ENCODE assay signal across 12 cellular contexts in genomic region chr15:101168898-101169297, GRCh38.
DNase-seq lines count a peak whose midpoint lies in the region; ATAC-seq and TF ChIP-seq lines count a peak whose summit lies in the region.
"Had no signal": no experiment of that assay in that cellular context is flagged by ENCODE, and none has a peak within 500 bp of the region (broad histone marks: within the 10 kb centered on the region; RNA-seq: fewer than 3 reads in every experiment).

No MANE protein-coding gene starts in this region.

- no peak for DNase-seq in T-helper 2 cell treated with Interferon-gamma antibody and Interleukin-4, amounts not matched to agents 5 μg/mL and 100 μg/mL, for 36 hours (ENCODE audit: low spot score)
- no peak for DNase-seq in T-helper 2 cell
- DNase-seq in glutamatergic neuron: no peak
- DNase-seq in stimulated activated effector memory CD8-positive, alpha-beta T cell treated with anti-CD3 and anti-CD28 coated beads, Interleukin-12 subunit alpha, Interleukin-12 subunit beta, amount 100 ng/mL, for 72 hours (ENCODE audit: low spot score in 2 of 2): no peak
- DNase-seq in hepatic stellate cell (ENCODE audit: low spot score): no peak
- no peak for DNase-seq in activated CD4-positive, CD25-positive, alpha-beta regulatory T cell (lab: John Stamatoyannopoulos, UW)
- DNase-seq in COLO668 (lab: John Stamatoyannopoulos, UW; ENCODE audit: unreplicated experiment): no peak
- DNase-seq: 8988T, amniotic stem cell, NCI-H187 treated with DMSO at 0.1 percent for 48 hours had no signal

- peak overlapping the region; percentile 92 for H3K27ac Mint-ChIP-seq in T-helper 2 cell treated with Interferon-gamma antibody and Interleukin-4, amounts not matched to agents 5 μg/mL and 100 μg/mL, for 36 hours
- H3K27ac Mint-ChIP-seq in glutamatergic neuron (ENCODE audit: unreplicated experiment): peak overlapping the region; percentile 64
- H3K27ac Mint-ChIP-seq in stimulated activated effector memory CD8-positive, alpha-beta T cell treated with anti-CD3 and anti-CD28 coated beads, Interleukin-12 subunit alpha, Interleukin-12 subunit beta, amount 100 ng/mL, for 72 hours: peak overlapping the region; percentile 93
- H3K27ac Mint-ChIP-seq: memory B cell had no signal

- peak overlapping the region; percentile 49 for H3K4me3 Mint-ChIP-seq in T-helper 2 cell treated with Interferon-gamma antibody and Interleukin-4, amounts not matched to agents 5 μg/mL and 100 μg/mL, for 36 hours
- no peak overlapping the region for H3K4me3 Mint-ChIP-seq in glutamatergic neuron (ENCODE audit: unreplicated experiment)
- peak overlapping the region; percentile 70 for H3K4me3 Mint-ChIP-seq in stimulated activated effector memory CD8-positive, alpha-beta T cell treated with anti-CD3 and anti-CD28 coated beads, Interleukin-12 subunit alpha, Interleukin-12 subunit beta, amount 100 ng/mL, for 72 hours
- H3K4me3 Mint-ChIP-seq: memory B cell had no signal

- ATAC-seq in stimulated activated effector memory CD8-positive, alpha-beta T cell treated with anti-CD3 and anti-CD28 coated beads, Interleukin-12 subunit alpha, Interleukin-12 subunit beta, amount 100 ng/mL, for 72 hours: no peak

- H3K36me3 Mint-ChIP-seq in T-helper 2 cell treated with Interferon-gamma antibody and Interleukin-4, amounts not matched to agents 5 μg/mL and 100 μg/mL, for 36 hours (ENCODE audit: low read depth): peaks cover 27% of the 10 kb centered on the region
- peaks cover 28% of the 10 kb centered on the region for H3K36me3 Mint-ChIP-seq in glutamatergic neuron (ENCODE audit: unreplicated experiment)
- peaks cover 74% of the 10 kb centered on the region for H3K36me3 Mint-ChIP-seq in stimulated activated effector memory CD8-positive, alpha-beta T cell treated with anti-CD3 and anti-CD28 coated beads, Interleukin-12 subunit alpha, Interleukin-12 subunit beta, amount 100 ng/mL, for 72 hours

- H3K27ac ChIP-seq in VCaP: peak overlapping the region; percentile 79

- H3K4me1 Mint-ChIP-seq in T-helper 2 cell treated with Interferon-gamma antibody and Interleukin-4, amounts not matched to agents 5 μg/mL and 100 μg/mL, for 36 hours (ENCODE audit: low read depth): peaks cover 28% of the 10 kb centered on the region
- H3K4me1 Mint-ChIP-seq in glutamatergic neuron (ENCODE audit: low read depth, unreplicated experiment): peaks cover 39% of the 10 kb centered on the region
- peaks cover 43% of the 10 kb centered on the region for H3K4me1 Mint-ChIP-seq in stimulated activated effector memory CD8-positive, alpha-beta T cell treated with anti-CD3 and anti-CD28 coated beads, Interleukin-12 subunit alpha, Interleukin-12 subunit beta, amount 100 ng/mL, for 72 hours

- peaks cover 29% of the 10 kb centered on the region for H3K9me3 Mint-ChIP-seq in T-helper 2 cell treated with Interferon-gamma antibody and Interleukin-4, amounts not matched to agents 5 μg/mL and 100 μg/mL, for 36 hours
- H3K9me3 Mint-ChIP-seq in glutamatergic neuron (ENCODE audit: unreplicated experiment): peaks cover 25% of the 10 kb centered on the region
- H3K9me3 Mint-ChIP-seq in stimulated activated effector memory CD8-positive, alpha-beta T cell treated with anti-CD3 and anti-CD28 coated beads, Interleukin-12 subunit alpha, Interleukin-12 subunit beta, amount 100 ng/mL, for 72 hours: peaks cover 11% of the 10 kb centered on the region

- H3K27me3 Mint-ChIP-seq in T-helper 2 cell treated with Interferon-gamma antibody and Interleukin-4, amounts not matched to agents 5 μg/mL and 100 μg/mL, for 36 hours (ENCODE audit: low read depth): no peaks in the 10 kb centered on the region
- peaks cover 19% of the 10 kb centered on the region for H3K27me3 Mint-ChIP-seq in glutamatergic neuron (ENCODE audit: unreplicated experiment)
- H3K27me3 Mint-ChIP-seq: memory B cell had no signal

- TF ChIP-seq CTCF in VCaP (conservative IDR thresholded peaks at IDR 0.05) (no peak), glutamatergic neuron (IDR thresholded peaks at IDR 0.05; ENCODE audit: partially characterized antibody, unreplicated experiment) (no peak)
